2 cellular contexts compared by ENCODE assay signal in the genomic region with DNA sequence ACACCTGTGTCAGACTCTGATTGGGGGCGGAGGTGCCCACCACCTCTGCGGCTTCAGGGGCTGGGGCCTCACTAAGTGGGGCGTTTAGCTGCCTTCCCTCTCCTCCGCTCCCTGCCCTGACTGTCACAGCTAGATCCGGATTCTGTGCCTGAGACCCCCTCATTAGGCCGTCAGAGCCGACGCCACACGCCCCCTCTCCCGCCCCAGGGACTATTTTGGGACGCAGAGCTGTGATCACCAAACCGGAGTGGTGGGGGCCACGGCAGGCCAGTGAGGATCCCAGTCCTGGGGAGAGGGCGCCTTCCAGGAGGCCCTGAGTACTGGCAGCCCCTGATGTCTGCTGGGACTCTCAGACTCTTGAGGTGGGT.
TF ChIP-seq lines count a peak whose summit lies in the region.

No MANE protein-coding gene starts in this region.

TF ChIP-seq in endothelial cell of umbilical vein, 7 proteins besides CTCF, POLR2A, EP300 and RAD21:
- TF ChIP-seq GATA2 (IDR thresholded peaks at IDR 0.05; ENCODE audit: insufficient read depth, insufficient read length, low read depth, low read length) (no peak), MYC (IDR thresholded peaks at IDR 0.05; ENCODE audit: low read depth, low read length) (no peak), JUN (IDR thresholded peaks at IDR 0.05; ENCODE audit: borderline replicate concordance, insufficient read depth, insufficient read length, low read depth) (no peak), EZH2 (IDR thresholded peaks at IDR 0.05; ENCODE audit: borderline replicate concordance, low read depth, low read length, severe bottlenecking) (no peak), POLR2AphosphoS5 (IDR thresholded peaks at IDR 0.05; ENCODE audit: insufficient read depth, low read depth, low read length) (no peak), FOS (IDR thresholded peaks at IDR 0.05; ENCODE audit: borderline replicate concordance, insufficient read depth, low read length) (no peak)
TF ChIP-seq in endothelial cell of umbilical vein: peak in this region for 0.

TF ChIP-seq in GM12891, 5 proteins besides CTCF, POLR2A, EP300 and RAD21:
- TF ChIP-seq POU2F2 (IDR thresholded peaks at IDR 0.05; ENCODE audit: low read depth, low read length) (no peak), TAF1 (IDR thresholded peaks at IDR 0.05; ENCODE audit: low read depth, low read length) (no peak), POLR2AphosphoS5 (IDR thresholded peaks at IDR 0.05; ENCODE audit: low read depth, low read length) (no peak), SPI1 (IDR thresholded peaks at IDR 0.05; ENCODE audit: low read depth, low read length) (no peak), PAX5 (IDR thresholded peaks at IDR 0.05; ENCODE audit: insufficient read depth, low read length, severe bottlenecking) (no peak)
